ENCODE assay signal across 18 cellular contexts in the genomic region with DNA sequence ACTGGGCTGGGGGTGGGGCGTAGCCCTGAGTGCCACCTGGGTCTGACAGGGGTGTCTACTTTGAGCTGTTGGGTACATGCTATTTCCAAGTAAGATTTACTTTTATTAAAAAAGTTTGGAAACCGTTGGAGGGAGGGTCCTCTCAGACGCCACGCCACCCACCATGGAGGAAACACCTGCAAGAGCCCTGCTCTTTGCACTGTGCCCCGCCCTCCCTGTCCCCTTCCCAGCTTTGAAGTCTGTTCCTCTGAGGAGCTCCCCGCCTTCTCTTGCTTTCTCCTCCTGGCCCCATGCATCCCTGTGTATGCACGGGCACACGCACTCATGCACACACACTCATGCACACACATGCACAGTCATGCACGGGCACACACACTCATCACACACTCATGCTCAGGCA. TPM values are rescaled to one million over a fixed set of nuclear protein-coding genes. Genes with fewer than 3 reads are reported as not detected.
DNase-seq lines count a peak whose midpoint lies in the region; ATAC-seq and TF ChIP-seq lines count a peak whose summit lies in the region.
"Had no signal": no experiment of that assay in that cellular context is flagged by ENCODE, and none has a peak within 500 bp of the region (broad histone marks: within the 10 kb centered on the region; RNA-seq: fewer than 3 reads in every experiment).

No MANE protein-coding gene starts in this region.

- ATAC-seq in activated CD8-positive, alpha-beta memory T cell treated with anti-CD3 and anti-CD28 coated beads, Interleukin-2, amount 10 ng/mL, durations not matched to agents 7 days and 5 days = no peak

- H3K36me3 ChIP-seq in left ventricle myocardium inferior = no peaks in the 10 kb centered on the region
- no peaks in the 10 kb centered on the region for H3K36me3 ChIP-seq in effector memory CD4-positive, alpha-beta T cell (ENCODE audit: control insufficient read depth, insufficient read depth, low read length)
- H3K36me3 ChIP-seq: HAP-1 had no signal

- H3K27me3 ChIP-seq in left ventricle myocardium inferior (ENCODE audit: low read depth) = peaks cover 14% of the 10 kb centered on the region
- no peaks in the 10 kb centered on the region for H3K27me3 ChIP-seq in layer of hippocampus (ENCODE audit: control insufficient read depth, insufficient read depth, low read length)
- H3K27me3 ChIP-seq in effector memory CD4-positive, alpha-beta T cell (replicated peaks; ENCODE audit: control insufficient read depth, insufficient read depth, low read length, poor library complexity, severe bottlenecking) = no peaks in the 10 kb centered on the region

- DNase-seq in left ventricle myocardium inferior = no peak
- no peak for DNase-seq in cardiac septum (ENCODE audit: low spot score)
- DNase-seq in RWPE1 (ENCODE audit: low spot score) = no peak
- no peak for DNase-seq in activated T-cell treated with anti-CD3 and anti-CD28 coated beads, Interleukin-2, amount 50 U/mL, for 24 hours
- no peak for DNase-seq in COLO829 (ENCODE audit: low spot score)
- DNase-seq in effector memory CD4-positive, alpha-beta T cell = no peak
- DNase-seq in activated CD8-positive, alpha-beta memory T cell treated with anti-CD3 and anti-CD28 coated beads, Interleukin-2, amount 10 ng/mL, durations not matched to agents 7 days and 5 days = no peak
- DNase-seq: Caco-2, Kasumi-1, NCI-H1417, NCI-H1930, NCI-H2171 had no signal

- CTCF ChIA-PET in RWPE1 (lab: Yijun Ruan, JAX) = interaction anchor here (0.6 to 1.2 kb wide), 4 partner anchors 14 to 53 kb away, joined by 3 to 5 read pairs (median 3); no protein-coding TSS in a partner anchor
- CTCF ChIA-PET in activated CD8-positive, alpha-beta memory T cell treated with anti-CD3 and anti-CD28 coated beads, Interleukin-2, amount 10 ng/mL, durations not matched to agents 7 days and 5 days (lab: Charles Lee) = interaction anchor here (0.7 to 2.2 kb wide), 6 partner anchors 9 to 92 kb away, joined by 3 to 8 read pairs (median 4); a partner anchor contains a TSS

- no peak overlapping the region for H3K4me3 Mint-ChIP-seq in activated T-cell treated with anti-CD3 and anti-CD28 coated beads, Interleukin-2, amount 50 U/mL, for 24 hours
- no peak overlapping the region for H3K4me3 Mint-ChIP-seq in activated CD8-positive, alpha-beta memory T cell treated with anti-CD3 and anti-CD28 coated beads, Interleukin-2, amount 10 ng/mL, durations not matched to agents 7 days and 5 days

- POLR2A ChIA-PET in RWPE1 (lab: Yijun Ruan, JAX; ENCODE audit: low non-redundant PET) = interaction anchor here (1.2 kb wide), 1 partner anchor 16 kb away, joined by 6 read pairs; a partner anchor contains a TSS

- no peak overlapping the region for H3K27ac Mint-ChIP-seq in activated T-cell treated with anti-CD3 and anti-CD28 coated beads, Interleukin-2, amount 50 U/mL, for 24 hours
- no peak overlapping the region for H3K27ac Mint-ChIP-seq in activated CD8-positive, alpha-beta memory T cell treated with anti-CD3 and anti-CD28 coated beads, Interleukin-2, amount 10 ng/mL, durations not matched to agents 7 days and 5 days
- H3K27ac Mint-ChIP-seq: CD14-positive monocyte had no signal

- H3K4me1 Mint-ChIP-seq in activated T-cell treated with anti-CD3 and anti-CD28 coated beads, Interleukin-2, amount 50 U/mL, for 24 hours (ENCODE audit: low read depth) = peaks cover 23% of the 10 kb centered on the region
- H3K4me1 Mint-ChIP-seq in activated CD8-positive, alpha-beta memory T cell treated with anti-CD3 and anti-CD28 coated beads, Interleukin-2, amount 10 ng/mL, durations not matched to agents 7 days and 5 days = peaks cover 22% of the 10 kb centered on the region

- H3K9me3 ChIP-seq in left ventricle myocardium inferior (replicated peaks) = no peaks in the 10 kb centered on the region
- no peaks in the 10 kb centered on the region for H3K9me3 ChIP-seq in effector memory CD4-positive, alpha-beta T cell (ENCODE audit: control insufficient read depth, low read length)
- H3K9me3 ChIP-seq: Caco-2, HAP-1 had no signal

- H3K27ac ChIP-seq in left ventricle myocardium inferior (replicated peaks) (peak overlapping the region; percentile 93), RWPE1 (peak overlapping the region; percentile 79), layer of hippocampus (ENCODE audit: low read depth, low read length) (peak overlapping the region; percentile 69)
- no peak overlapping the region for H3K27ac ChIP-seq in effector memory CD4-positive, alpha-beta T cell (ENCODE audit: insufficient read depth, low read length, poor library complexity, severe bottlenecking)
- H3K27ac ChIP-seq: SK-N-MC had no signal

- no peak overlapping the region for H3K4me3 ChIP-seq in left ventricle myocardium inferior
- H3K4me3 ChIP-seq in effector memory CD4-positive, alpha-beta T cell (ENCODE audit: insufficient read depth, low read depth, low read length, poor library complexity, severe bottlenecking) = no peak overlapping the region
- H3K4me3 ChIP-seq: HAP-1, SK-N-MC had no signal

- H3K4me1 ChIP-seq in left ventricle myocardium inferior = peaks cover 89% of the 10 kb centered on the region
- H3K4me1 ChIP-seq in effector memory CD4-positive, alpha-beta T cell (ENCODE audit: control insufficient read depth, insufficient read depth, low read length, poor library complexity, severe bottlenecking) = no peaks in the 10 kb centered on the region
- H3K4me1 ChIP-seq: HAP-1 had no signal

- H3K36me3 Mint-ChIP-seq in activated T-cell treated with anti-CD3 and anti-CD28 coated beads, Interleukin-2, amount 50 U/mL, for 24 hours (ENCODE audit: low read depth) = no peaks in the 10 kb centered on the region
- no peaks in the 10 kb centered on the region for H3K36me3 Mint-ChIP-seq in activated CD8-positive, alpha-beta memory T cell treated with anti-CD3 and anti-CD28 coated beads, Interleukin-2, amount 10 ng/mL, durations not matched to agents 7 days and 5 days
- H3K36me3 Mint-ChIP-seq: CD14-positive monocyte had no signal

- intact Hi-C loops in left ventricle myocardium inferior (cut with micrococcal nuclease) = no loop called here
- intact Hi-C loops in cardiac septum (cut with DNase I) = no loop called here

- H3K27me3 Mint-ChIP-seq in activated T-cell treated with anti-CD3 and anti-CD28 coated beads, Interleukin-2, amount 50 U/mL, for 24 hours = peaks cover 6% of the 10 kb centered on the region
- H3K27me3 Mint-ChIP-seq in activated CD8-positive, alpha-beta memory T cell treated with anti-CD3 and anti-CD28 coated beads, Interleukin-2, amount 10 ng/mL, durations not matched to agents 7 days and 5 days = peaks cover 2% of the 10 kb centered on the region

- no peak for TF ChIP-seq CTCF in left ventricle myocardium inferior (IDR thresholded peaks at IDR 0.05; ENCODE audit: borderline replicate concordance)
- no peak for TF ChIP-seq CTCF in RWPE1 (conservative IDR thresholded peaks at IDR 0.05; ENCODE audit: low read depth)

- no peaks in the 10 kb centered on the region for H3K9me3 Mint-ChIP-seq in activated T-cell treated with anti-CD3 and anti-CD28 coated beads, Interleukin-2, amount 50 U/mL, for 24 hours
- no peaks in the 10 kb centered on the region for H3K9me3 Mint-ChIP-seq in activated CD8-positive, alpha-beta memory T cell treated with anti-CD3 and anti-CD28 coated beads, Interleukin-2, amount 10 ng/mL, durations not matched to agents 7 days and 5 days (ENCODE audit: low read depth)

RNA-seq across cellular contexts. Expression of a gene that starts 15.5 kb away (rescaled TPM):
- total RNA-seq in left ventricle myocardium inferior (21.3 TPM), cardiac septum (15.9 TPM)
- total RNA-seq in activated CD8-positive, alpha-beta memory T cell treated with anti-CD3 and anti-CD28 coated beads, Interleukin-2, amount 10 ng/mL, durations not matched to agents 7 days and 5 days = 10 to 100 TPM in 1 of 2 experiments, 1 to 10 TPM in 1; 7.3 to 19.9 TPM

RNA-seq across cellular contexts. Expression of a gene that starts 24.2 kb away (rescaled TPM):
- 0.36 TPM for total RNA-seq in left ventricle myocardium inferior
- total RNA-seq in cardiac septum = 1.0 TPM
- not detected for total RNA-seq in activated CD8-positive, alpha-beta memory T cell treated with anti-CD3 and anti-CD28 coated beads, Interleukin-2, amount 10 ng/mL, durations not matched to agents 7 days and 5 days
- total RNA-seq: A172 had no signal

RNA-seq across cellular contexts. Expression of a gene that starts 50.7 kb away (rescaled TPM):
- total RNA-seq in left ventricle myocardium inferior (not detected), cardiac septum (not detected)
- not detected for total RNA-seq in activated CD8-positive, alpha-beta memory T cell treated with anti-CD3 and anti-CD28 coated beads, Interleukin-2, amount 10 ng/mL, durations not matched to agents 7 days and 5 days
- total RNA-seq: A172, NCI-H460 had no signal
